ENCODE assay signal across 17 cellular contexts in the genomic region with DNA sequence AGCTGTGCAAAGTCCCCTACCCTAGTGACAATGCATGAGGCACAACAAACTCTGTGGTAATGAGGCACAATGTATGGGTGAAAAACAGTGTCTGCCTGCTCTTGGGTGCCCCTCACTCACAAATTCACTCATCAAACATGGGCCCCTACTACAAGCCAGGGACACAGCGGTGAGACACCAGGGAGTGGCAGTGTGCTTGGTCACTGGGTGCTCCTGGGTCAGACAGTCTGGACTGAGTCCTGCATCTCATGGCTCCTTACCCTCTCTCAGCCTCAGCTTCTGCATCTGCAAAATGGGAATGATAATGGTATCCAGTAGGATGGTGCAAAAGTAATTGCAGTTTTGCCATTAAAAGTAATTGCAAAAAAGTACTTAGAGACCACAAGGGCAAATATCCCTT.
DNase-seq lines count a peak whose midpoint lies in the region; ATAC-seq and TF ChIP-seq lines count a peak whose summit lies in the region.
"Had no signal": no experiment of that assay in that cellular context is flagged by ENCODE, and none has a peak within 500 bp of the region (broad histone marks: within the 10 kb centered on the region; RNA-seq: fewer than 3 reads in every experiment).

No MANE protein-coding gene starts in this region.

- H3K9me3 Mint-ChIP-seq in GM23338 (no peaks in the 10 kb centered on the region), endodermal cell (no peaks in the 10 kb centered on the region), WTC11 (no peaks in the 10 kb centered on the region)
- H3K9me3 Mint-ChIP-seq: CD8-positive, alpha-beta T cell; IgD-negative memory B cell had no signal

- no peak for TF ChIP-seq POLR2A in sigmoid colon (IDR thresholded peaks at IDR 0.05)

- DNase-seq in GM23338 (ENCODE audit: low spot score) = no peak
- DNase-seq in endodermal cell = peak; percentile 32
- DNase-seq in sigmoid colon = peak; percentile 32
- no peak for DNase-seq in RPMI8226
- no peak for DNase-seq in WTC11 (ENCODE audit: low spot score)
- no peak for DNase-seq in C1 segment of cervical spinal cord (lab: John Stamatoyannopoulos, UW)
- DNase-seq: 8988T; Calu3; CD8-positive, alpha-beta T cell; DMS53; DND-41; EL had no signal

- H3K4me1 ChIP-seq in GM23338 (ENCODE audit: insufficient read depth) (peaks cover 43% of the 10 kb centered on the region), endodermal cell (ENCODE audit: control insufficient read depth, insufficient read depth, low read length) (no peaks in the 10 kb centered on the region), sigmoid colon (peaks cover 0 to 15% (median 13%) of the 10 kb centered on the region in 4 donors)

- CTCF ChIA-PET in WTC11 (lab: Charles Lee) = interaction anchor here (4.2 kb wide), 1 partner anchor 11 kb away, joined by 35 read pairs; no protein-coding TSS in a partner anchor

- H3K4me2 ChIP-seq in GM23338 = 0 out of 2 replicates have a peak overlapping the region, but pooled peaks have one; percentile 8
- H3K4me2 ChIP-seq: BLaER1 had no signal

- H3K4me3 Mint-ChIP-seq in GM23338 = no peak overlapping the region
- no peak overlapping the region for H3K4me3 Mint-ChIP-seq in endodermal cell
- no peak overlapping the region for H3K4me3 Mint-ChIP-seq in WTC11
- H3K4me3 Mint-ChIP-seq: CD8-positive, alpha-beta T cell; IgD-negative memory B cell had no signal

- no peak for TF ChIP-seq EP300 in sigmoid colon (IDR thresholded peaks at IDR 0.05)

- H3K4me1 Mint-ChIP-seq in GM23338 (peaks cover 60% of the 10 kb centered on the region), endodermal cell (peaks cover 23% of the 10 kb centered on the region), WTC11 (peaks cover 74% of the 10 kb centered on the region)
- H3K4me1 Mint-ChIP-seq: IgD-negative memory B cell had no signal

- H3K27me3 Mint-ChIP-seq in GM23338 (ENCODE audit: insufficient read depth, low read depth, poor library complexity) = peaks cover 4% of the 10 kb centered on the region
- H3K27me3 Mint-ChIP-seq in endodermal cell (ENCODE audit: insufficient read depth) = peaks cover 2% of the 10 kb centered on the region
- H3K27me3 Mint-ChIP-seq in WTC11 (ENCODE audit: low read depth) = no peaks in the 10 kb centered on the region

- POLR2A ChIA-PET in WTC11 (lab: Charles Lee) = no interaction called here

- H2AFZ ChIP-seq in GM23338 = no peak overlapping the region

- ATAC-seq in GM23338 = no peak
- no peak for ATAC-seq in WTC11
- ATAC-seq: CD8-positive, alpha-beta T cell; GM12878; HepG2 had no signal

- H3F3A ChIP-seq in GM23338 (replicated peaks; ENCODE audit: low read depth) = no peaks in the 10 kb centered on the region

- H3K36me3 Mint-ChIP-seq in GM23338 (ENCODE audit: low read depth) = no peaks in the 10 kb centered on the region
- no peaks in the 10 kb centered on the region for H3K36me3 Mint-ChIP-seq in endodermal cell (ENCODE audit: low read depth)
- no peaks in the 10 kb centered on the region for H3K36me3 Mint-ChIP-seq in WTC11
- H3K36me3 Mint-ChIP-seq: CD8-positive, alpha-beta T cell; IgD-negative memory B cell had no signal

- no peak overlapping the region for H3K9ac ChIP-seq in endodermal cell (ENCODE audit: extremely low read depth, low read length, poor library complexity, severe bottlenecking)
- H3K9ac ChIP-seq: BLaER1 had no signal

- no peak for TF ChIP-seq CTCF in GM23338 (conservative IDR thresholded peaks at IDR 0.05; ENCODE audit: low read depth in 2 of 2)
- TF ChIP-seq CTCF in VCaP (conservative IDR thresholded peaks at IDR 0.05) = no peak
- TF ChIP-seq CTCF in endodermal cell (conservative IDR thresholded peaks at IDR 0.05) = no peak
- TF ChIP-seq CTCF in sigmoid colon (IDR thresholded peaks at IDR 0.05) = no peak
- TF ChIP-seq CTCF in WTC11 (IDR thresholded peaks at IDR 0.05) = no peak

- H3K9me3 ChIP-seq in endodermal cell (ENCODE audit: control insufficient read depth, low read length) = no peaks in the 10 kb centered on the region
- H3K9me3 ChIP-seq in sigmoid colon = no peaks in the 10 kb centered on the region
- H3K9me3 ChIP-seq: BLaER1 had no signal

- no peak overlapping the region for H3K4me3 ChIP-seq in GM23338
- no peak overlapping the region for H3K4me3 ChIP-seq in endodermal cell (ENCODE audit: low read length)
- no peak overlapping the region for H3K4me3 ChIP-seq in sigmoid colon
- H3K4me3 ChIP-seq: BLaER1, GM12878 had no signal

- H4K20me1 ChIP-seq in GM23338 (replicated peaks; ENCODE audit: insufficient read depth) = no peaks in the 10 kb centered on the region
- H4K20me1 ChIP-seq: BLaER1 had no signal

- H3K27ac Mint-ChIP-seq in GM23338 (no peak overlapping the region), endodermal cell (no peak overlapping the region), WTC11 (no peak overlapping the region)
- H3K27ac Mint-ChIP-seq: CD8-positive, alpha-beta T cell had no signal

- H3K9me2 ChIP-seq in GM23338 (ENCODE audit: insufficient read depth) = no peaks in the 10 kb centered on the region

- no peaks in the 10 kb centered on the region for H3K79me2 ChIP-seq in GM23338 (replicated peaks; ENCODE audit: insufficient read depth)

- H3K27me3 ChIP-seq in GM23338 (ENCODE audit: insufficient read depth) = no peaks in the 10 kb centered on the region
- no peaks in the 10 kb centered on the region for H3K27me3 ChIP-seq in endodermal cell (ENCODE audit: control insufficient read depth, insufficient read depth, low read length, poor library complexity, severe bottlenecking)
- H3K27me3 ChIP-seq in sigmoid colon = no peaks in the 10 kb centered on the region
- H3K27me3 ChIP-seq: BLaER1 had no signal

- H3K27ac ChIP-seq in GM23338 (ENCODE audit: low read depth) = no peak overlapping the region
- peak overlapping the region; percentile 15; the same call in 1 of the 2 replicates for H3K27ac ChIP-seq in VCaP
- H3K27ac ChIP-seq in endodermal cell (ENCODE audit: low read depth, low read length) = no peak overlapping the region
- H3K27ac ChIP-seq in sigmoid colon = no peak overlapping the region
- H3K27ac ChIP-seq: BLaER1 had no signal

- intact Hi-C loops in sigmoid colon (cut with DNase I) = no loop called here

- H3K36me3 ChIP-seq in GM23338 (ENCODE audit: insufficient read depth) (no peaks in the 10 kb centered on the region), endodermal cell (ENCODE audit: control insufficient read depth, insufficient read depth, low read length) (no peaks in the 10 kb centered on the region), sigmoid colon (no peaks in the 10 kb centered on the region)
- H3K36me3 ChIP-seq: BLaER1 had no signal

- 90 to 100% methylated on average over 1 of the region's 1 CpG for WGBS in endodermal cell (ENCODE audit: insufficient coverage in 1 of 2, insufficient read length in 1 of 2), 2 experiments
- 89 to 94% methylated on average over 1 of the region's 1 CpG for WGBS in sigmoid colon, 2 donors

TF ChIP-seq in GM23338, 12 proteins besides CTCF, POLR2A, EP300 and RAD21 (continues in another document):
- no peak for TF ChIP-seq ETS1 (IDR thresholded peaks at IDR 0.05)
- TF ChIP-seq POLR2AphosphoS5 (IDR thresholded peaks at IDR 0.05; ENCODE audit: low read depth) = no peak
- TF ChIP-seq STAT1 (IDR thresholded peaks at IDR 0.05; ENCODE audit: unreplicated experiment) = no peak
- TF ChIP-seq NANOG (IDR thresholded peaks at IDR 0.05; ENCODE audit: borderline replicate concordance) = no peak
- no peak for TF ChIP-seq ZNF331 (CRISPR knock-in tag; IDR thresholded peaks at IDR 0.05; ENCODE audit: low read depth)
- TF ChIP-seq CREB1 (CRISPR knock-in tag; IDR thresholded peaks at IDR 0.05; ENCODE audit: low read depth) = no peak
- TF ChIP-seq EZH2phosphoT487 (IDR thresholded peaks at IDR 0.05; ENCODE audit: unreplicated experiment) = no peak
- TF ChIP-seq ZNF114 (CRISPR knock-in tag; IDR thresholded peaks at IDR 0.05) = no peak
- no peak for TF ChIP-seq EZH2 (IDR thresholded peaks at IDR 0.05; ENCODE audit: low read depth, unreplicated experiment)

TF ChIP-seq in WTC11, 78 proteins besides CTCF, POLR2A, EP300 and RAD21 (continues in another document):
- TF ChIP-seq, protein P1, sequence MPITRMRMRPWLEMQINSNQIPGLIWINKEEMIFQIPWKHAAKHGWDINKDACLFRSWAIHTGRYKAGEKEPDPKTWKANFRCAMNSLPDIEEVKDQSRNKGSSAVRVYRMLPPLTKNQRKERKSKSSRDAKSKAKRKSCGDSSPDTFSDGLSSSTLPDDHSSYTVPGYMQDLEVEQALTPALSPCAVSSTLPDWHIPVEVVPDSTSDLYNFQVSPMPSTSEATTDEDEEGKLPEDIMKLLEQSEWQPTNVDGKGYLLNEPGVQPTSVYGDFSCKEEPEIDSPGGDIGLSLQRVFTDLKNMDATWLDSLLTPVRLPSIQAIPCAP (CRISPR knock-in tag; IDR thresholded peaks at IDR 0.05) = no peak
- TF ChIP-seq PRDM15 (CRISPR knock-in tag; IDR thresholded peaks at IDR 0.05) = no peak
- TF ChIP-seq, protein P2, sequence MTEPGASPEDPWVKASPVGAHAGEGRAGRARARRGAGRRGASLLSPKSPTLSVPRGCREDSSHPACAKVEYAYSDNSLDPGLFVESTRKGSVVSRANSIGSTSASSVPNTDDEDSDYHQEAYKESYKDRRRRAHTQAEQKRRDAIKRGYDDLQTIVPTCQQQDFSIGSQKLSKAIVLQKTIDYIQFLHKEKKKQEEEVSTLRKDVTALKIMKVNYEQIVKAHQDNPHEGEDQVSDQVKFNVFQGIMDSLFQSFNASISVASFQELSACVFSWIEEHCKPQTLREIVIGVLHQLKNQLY (CRISPR knock-in tag; IDR thresholded peaks at IDR 0.05) = no peak

Comparison
In these comparisons a context has a peak if more than half of its experiments do, and no peak if none do; other contexts are left out.
1. DNase-seq: peak in endodermal cell (single experiment) and sigmoid colon (single experiment); none in GM23338 (single experiment), RPMI8226 (single experiment), WTC11 (single experiment) and C1 segment of cervical spinal cord (0 of 14).